10 cellular contexts compared by ENCODE assay signal in genomic region chr3:159273608-159274007, GRCh38.
DNase-seq lines count a peak whose midpoint lies in the region; ATAC-seq and TF ChIP-seq lines count a peak whose summit lies in the region.
"Had no signal": no experiment of that assay in that cellular context is flagged by ENCODE, and none has a peak within 500 bp of the region (broad histone marks: within the 10 kb centered on the region; RNA-seq: fewer than 3 reads in every experiment).

No MANE protein-coding gene starts in this region.

- H3K9me3 ChIP-seq in RWPE2 (ENCODE audit: severe bottlenecking) (no peaks in the 10 kb centered on the region), osteoblast (ENCODE audit: low read depth, low read length) (no peaks in the 10 kb centered on the region)
- H3K9me3 ChIP-seq: BLaER1 had no signal

- H3K4me3 Mint-ChIP-seq in activated CD4-positive, alpha-beta T cell treated with anti-CD3 and anti-CD28 coated beads, Interleukin-2, amount 10 ng/mL, durations not matched to agents 24 days and 14 days: no peak overlapping the region

- no peaks in the 10 kb centered on the region for H3K27me3 ChIP-seq in RWPE2 (ENCODE audit: insufficient read depth, poor library complexity, severe bottlenecking)
- H3K27me3 ChIP-seq in osteoblast (ENCODE audit: insufficient read depth, low read length): no peaks in the 10 kb centered on the region
- H3K27me3 ChIP-seq: BLaER1 had no signal

- H3K4me2 ChIP-seq in osteoblast (ENCODE audit: insufficient read depth, low read length): no peak overlapping the region
- H3K4me2 ChIP-seq: BLaER1 had no signal

- H3K4me1 ChIP-seq in RWPE2 (ENCODE audit: insufficient read depth, poor library complexity, severe bottlenecking) (no peaks in the 10 kb centered on the region), osteoblast (ENCODE audit: insufficient read depth, low read length) (no peaks in the 10 kb centered on the region)
- H3K4me1 ChIP-seq: BLaER1 had no signal

- no peaks in the 10 kb centered on the region for H3K4me1 Mint-ChIP-seq in activated CD4-positive, alpha-beta T cell treated with anti-CD3 and anti-CD28 coated beads, Interleukin-2, amount 10 ng/mL, durations not matched to agents 24 days and 14 days

- DNase-seq in activated CD4-positive, alpha-beta T cell treated with anti-CD3 and anti-CD28 coated beads, Interleukin-2, amount 10 ng/mL, durations not matched to agents 24 days and 14 days: peak; percentile 74
- DNase-seq in activated CD4-positive, alpha-beta T cell treated with anti-CD3 and anti-CD28 coated beads, Interleukin-2, amount 50 U/mL, for 4 hours: no peak
- no peak for DNase-seq in RWPE2 (ENCODE audit: low spot score)
- peak; percentile 70 for DNase-seq in fibroblast of pulmonary artery (ENCODE audit: low read depth)
- DNase-seq in stimulated activated CD8-positive, alpha-beta memory T cell treated with anti-CD3 and anti-CD28 coated beads, Interleukin-4, amount 100 ng/mL, for 48 hours: peak; percentile 39
- DNase-seq in osteoblast (ENCODE audit: insufficient read length, low spot score, missing footprints): no peak
- DNase-seq: posterior cingulate gyrus had no signal

- no peak for TF ChIP-seq CTCF in RWPE2 (IDR thresholded peaks at IDR 0.05; ENCODE audit: poor library complexity, severe bottlenecking)
- no peak for TF ChIP-seq CTCF in fibroblast of pulmonary artery (IDR thresholded peaks at IDR 0.05; ENCODE audit: low read length, missing control alignments)
- no peak for TF ChIP-seq CTCF in osteoblast (IDR thresholded peaks at IDR 0.05; ENCODE audit: extremely low read depth, low read depth, low read length)

- H3K4me3 ChIP-seq in RWPE2 (ENCODE audit: severe bottlenecking): no peak overlapping the region
- no peak overlapping the region for H3K4me3 ChIP-seq in fibroblast of pulmonary artery (replicated peaks; ENCODE audit: low read depth, low read length)
- H3K4me3 ChIP-seq in osteoblast (ENCODE audit: insufficient read depth, low read length): no peak overlapping the region
- H3K4me3 ChIP-seq: BLaER1 had no signal

- H3K36me3 ChIP-seq in RWPE2 (ENCODE audit: low read depth) (no peaks in the 10 kb centered on the region), osteoblast (ENCODE audit: insufficient read depth, low read length) (no peaks in the 10 kb centered on the region)
- H3K36me3 ChIP-seq: BLaER1 had no signal

- no peaks in the 10 kb centered on the region for H3K27me3 Mint-ChIP-seq in activated CD4-positive, alpha-beta T cell treated with anti-CD3 and anti-CD28 coated beads, Interleukin-2, amount 10 ng/mL, durations not matched to agents 24 days and 14 days

- H3K9me3 Mint-ChIP-seq in activated CD4-positive, alpha-beta T cell treated with anti-CD3 and anti-CD28 coated beads, Interleukin-2, amount 10 ng/mL, durations not matched to agents 24 days and 14 days: no peaks in the 10 kb centered on the region

- intact Hi-C loops in activated CD4-positive, alpha-beta T cell treated with anti-CD3 and anti-CD28 coated beads, Interleukin-2, amount 10 ng/mL, durations not matched to agents 24 days and 14 days (cut with micrococcal nuclease): no loop called here

- H3K27ac ChIP-seq in RWPE2 (ENCODE audit: poor library complexity, severe bottlenecking) (no peak overlapping the region), osteoblast (ENCODE audit: low read depth, low read length) (no peak overlapping the region)
- H3K27ac ChIP-seq: BLaER1 had no signal

- H3K36me3 Mint-ChIP-seq in activated CD4-positive, alpha-beta T cell treated with anti-CD3 and anti-CD28 coated beads, Interleukin-2, amount 10 ng/mL, durations not matched to agents 24 days and 14 days (ENCODE audit: low read depth): no peaks in the 10 kb centered on the region

- peak; percentile 51; the same call in 2 of the 3 replicates for ATAC-seq in RWPE2 (ENCODE audit: low read depth)
- no peak for ATAC-seq in HG02938 (IDR thresholded peaks at IDR 0.05; ENCODE audit: unreplicated experiment)
- no peak for ATAC-seq in HG03135 (IDR thresholded peaks at IDR 0.05; ENCODE audit: unreplicated experiment)

- no peak overlapping the region for H3K27ac Mint-ChIP-seq in activated CD4-positive, alpha-beta T cell treated with anti-CD3 and anti-CD28 coated beads, Interleukin-2, amount 10 ng/mL, durations not matched to agents 24 days and 14 days

- no peaks in the 10 kb centered on the region for H3K79me2 ChIP-seq in osteoblast (ENCODE audit: insufficient read depth, low read length)

- H2AFZ ChIP-seq in osteoblast (ENCODE audit: low read length): no peak overlapping the region

- H4K20me1 ChIP-seq in osteoblast (ENCODE audit: insufficient read depth, low read length): no peaks in the 10 kb centered on the region
- H4K20me1 ChIP-seq: BLaER1 had no signal

Comparison
In these comparisons a context has a peak if more than half of its experiments do, and no peak if none do; other contexts are left out.
1. DNase-seq: peak in activated CD4-positive, alpha-beta T cell treated with anti-CD3 and anti-CD28 coated beads, Interleukin-2, amount 10 ng/mL, durations not matched to agents 24 days and 14 days (single experiment), fibroblast of pulmonary artery (single experiment) and stimulated activated CD8-positive, alpha-beta memory T cell treated with anti-CD3 and anti-CD28 coated beads, Interleukin-4, amount 100 ng/mL, for 48 hours (single experiment); none in activated CD4-positive, alpha-beta T cell treated with anti-CD3 and anti-CD28 coated beads, Interleukin-2, amount 50 U/mL, for 4 hours (0 of 2), RWPE2 (single experiment) and osteoblast (single experiment).